In genomic region chr2:199485732-199486335, GRCh38 we compare ENCODE assay signal across 9 cellular contexts. TPM values are rescaled to one million over a fixed set of nuclear protein-coding genes. Genes with fewer than 3 reads are reported as not detected.
DNase-seq lines count a peak whose midpoint lies in the region; ATAC-seq, FAIRE-seq and TF ChIP-seq lines count a peak whose summit lies in the region.
"Had no signal": no experiment of that assay in that cellular context is flagged by ENCODE, and none has a peak within 500 bp of the region (broad histone marks: within the 10 kb centered on the region; RNA-seq: fewer than 3 reads in every experiment).

No MANE protein-coding gene starts in this region.

- TF ChIP-seq CTCF in choroid plexus epithelial cell (conservative IDR thresholded peaks at IDR 0.05; ENCODE audit: low read depth, low read length): peak; percentile 88

- in situ Hi-C loops in KBM-7 (cut with MboI; ENCODE audit: low pct_unique_long_range_greater_than_20kb, low sequenced_read_pairs): loop anchor here (25.0 kb wide), 1 partner anchor 1174 kb away; no protein-coding TSS in a partner anchor

- no peak for FAIRE-seq in RCC 7860 (lab: Jason Lieb, UNC)

- peak; percentile 61 for DNase-seq in COLO668 (lab: John Stamatoyannopoulos, UW; ENCODE audit: unreplicated experiment)
- DNase-seq in KBM-7: peak; percentile 73
- DNase-seq in RCC 7860 (ENCODE audit: low spot score): peak; percentile 49
- DNase-seq in choroid plexus epithelial cell (ENCODE audit: low read depth): peak; percentile 68
- DNase-seq in mucosa of gallbladder (ENCODE audit: low spot score): peak; percentile 51

- no peak overlapping the region for H3K4me3 ChIP-seq in choroid plexus epithelial cell (ENCODE audit: low read depth, low read length)
- H3K4me3 ChIP-seq: SK-N-MC had no signal

- ATAC-seq in GM18519 (IDR thresholded peaks at IDR 0.05; ENCODE audit: low FRiP score, unreplicated experiment) (peak; percentile 47), HG03039 (IDR thresholded peaks at IDR 0.05; ENCODE audit: unreplicated experiment) (no peak), HG03442 (IDR thresholded peaks at IDR 0.05; ENCODE audit: unreplicated experiment) (no peak)

RNA-seq across cellular contexts. Expression of gene SATB2, which starts 28.1 kb away (rescaled TPM):
- total RNA-seq in mucosa of gallbladder: 6.4 TPM
